Comparison of ENCODE assay signal across 39 cellular contexts in genomic region chr4:159674241-159674640, GRCh38.
"Had no signal": no experiment of that assay in that cellular context is flagged by ENCODE, and none has a peak within 500 bp of the region (broad histone marks: within the 10 kb centered on the region; RNA-seq: fewer than 3 reads in every experiment).

No MANE protein-coding gene starts in this region.

- ATAC-seq: activated naive CD4-positive, alpha-beta T cell treated with anti-CD3 and anti-CD28 coated beads, Interleukin-2, amount 50 U/mL, for 72 hours; activated naive CD8-positive, alpha-beta T cell treated with anti-CD3 and anti-CD28 coated beads, Interleukin-2, amount 50 U/mL, for 24 hours; activated T-cell treated with anti-CD3 and anti-CD28 coated beads, Interleukin-2, amount 50 U/mL, for 4 hours; activated T-cell treated with anti-CD3 and anti-CD28 coated beads, Interleukin-2, amount 50 U/mL, for 72 hours; body of pancreas had no signal

- H3K4me3 Mint-ChIP-seq: activated naive CD4-positive, alpha-beta T cell treated with anti-CD3 and anti-CD28 coated beads for 36 hours; activated naive CD4-positive, alpha-beta T cell treated with anti-CD3 and anti-CD28 coated beads, Interleukin-2, amount 10 ng/mL, durations not matched to agents 7 days and 5 days; activated naive CD4-positive, alpha-beta T cell treated with anti-CD3 and anti-CD28 coated beads, Interleukin-2, amount 50 U/mL, for 24 hours; activated naive CD8-positive, alpha-beta T cell; activated naive CD8-positive, alpha-beta T cell treated with anti-CD3 and anti-CD28 coated beads for 36 hours; activated naive CD8-positive, alpha-beta T cell treated with anti-CD3 and anti-CD28 coated beads, Interleukin-2, amount 10 ng/mL, durations not matched to agents 7 days and 5 days; activated naive CD8-positive, alpha-beta T cell treated with anti-CD3 and anti-CD28 coated beads, Interleukin-2, amount 50 U/mL, for 24 hours; activated T-cell treated with anti-CD3 and anti-CD28 coated beads, Interleukin-2, amount 50 U/mL, for 24 hours; activated T-cell treated with anti-CD3 and anti-CD28 coated beads, Interleukin-2, amount 50 U/mL, for 4 hours; activated T-cell treated with anti-CD3 and anti-CD28 coated beads, Interleukin-2, amount 50 U/mL, for 72 hours; activated T-helper 1 cell treated with anti-CD3 and anti-CD28 coated beads, Interleukin-12 subunit alpha, Interleukin-12 subunit beta, Interleukin-2, Interleukin-4 antibody, amounts not matched to agents 30 ng/mL and 10 ng/mL and 1 ng/mL, durations not matched to agents 14 hours and 24 hours and 36 hours; brain; central memory CD8-positive, alpha-beta T cell had no signal

- H3K27ac ChIP-seq: adrenal gland, ascending aorta, body of pancreas, brain microvascular endothelial cell, breast epithelium, cardiac muscle cell had no signal

- H3K4me1 Mint-ChIP-seq: activated naive CD4-positive, alpha-beta T cell treated with anti-CD3 and anti-CD28 coated beads, Interleukin-2, amount 10 ng/mL, durations not matched to agents 7 days and 5 days; activated naive CD4-positive, alpha-beta T cell treated with anti-CD3 and anti-CD28 coated beads, Interleukin-2, amount 50 U/mL, for 24 hours; activated naive CD8-positive, alpha-beta T cell treated with anti-CD3 and anti-CD28 coated beads for 36 hours; activated naive CD8-positive, alpha-beta T cell treated with anti-CD3 and anti-CD28 coated beads, Interleukin-2, amount 10 ng/mL, durations not matched to agents 7 days and 5 days; activated naive CD8-positive, alpha-beta T cell treated with anti-CD3 and anti-CD28 coated beads, Interleukin-2, amount 50 U/mL, for 24 hours; central memory CD8-positive, alpha-beta T cell had no signal

- H3K4me1 ChIP-seq: adrenal gland, ascending aorta, breast epithelium had no signal

- H3K27me3 Mint-ChIP-seq: activated naive CD4-positive, alpha-beta T cell treated with anti-CD3 and anti-CD28 coated beads, Interleukin-2, amount 10 ng/mL, durations not matched to agents 7 days and 5 days; activated naive CD4-positive, alpha-beta T cell treated with anti-CD3 and anti-CD28 coated beads, Interleukin-2, amount 50 U/mL, for 24 hours; activated naive CD8-positive, alpha-beta T cell; activated naive CD8-positive, alpha-beta T cell treated with anti-CD3 and anti-CD28 coated beads for 36 hours; activated naive CD8-positive, alpha-beta T cell treated with anti-CD3 and anti-CD28 coated beads, Interleukin-2, amount 10 ng/mL, durations not matched to agents 7 days and 5 days; activated naive CD8-positive, alpha-beta T cell treated with anti-CD3 and anti-CD28 coated beads, Interleukin-2, amount 50 U/mL, for 24 hours; activated T-cell treated with anti-CD3 and anti-CD28 coated beads, Interleukin-2, amount 50 U/mL, for 24 hours; brain; central memory CD8-positive, alpha-beta T cell had no signal

- FAIRE-seq: astrocyte, bronchial epithelial cell, colon had no signal

- DNase-seq: activated effector memory CD4-positive, alpha-beta T cell treated with anti-CD3 and anti-CD28 coated beads, Interleukin-2, amount 50 U/mL, for 16 hours; activated effector memory CD4-positive, alpha-beta T cell treated with Interleukin-2 at 50 U/mL for 16 hours; activated gamma-delta T cell; activated gamma-delta T cell treated with Interleukin-2 at 50 U/mL for 16 hours; activated naive CD4-positive, alpha-beta T cell; activated naive CD4-positive, alpha-beta T cell treated with anti-CD3 and anti-CD28 coated beads for 36 hours; activated naive CD4-positive, alpha-beta T cell treated with anti-CD3 and anti-CD28 coated beads, Interleukin-2, amount 10 ng/mL, durations not matched to agents 7 days and 5 days; activated naive CD4-positive, alpha-beta T cell treated with anti-CD3 and anti-CD28 coated beads, Interleukin-2, amount 50 U/mL, for 16 hours; activated naive CD4-positive, alpha-beta T cell treated with Interleukin-2 at 50 U/mL for 16 hours; activated naive CD8-positive, alpha-beta T cell treated with anti-CD3 and anti-CD28 coated beads for 36 hours; activated naive CD8-positive, alpha-beta T cell treated with anti-CD3 and anti-CD28 coated beads, Interleukin-2, amount 10 ng/mL, durations not matched to agents 7 days and 5 days; activated naive CD8-positive, alpha-beta T cell treated with anti-CD3 and anti-CD28 coated beads, Interleukin-2, amount 50 U/mL, for 24 hours; activated T-cell treated with anti-CD3 and anti-CD28 coated beads, Interleukin-2, amount 50 U/mL, for 24 hours; activated T-cell treated with anti-CD3 and anti-CD28 coated beads, Interleukin-2, amount 50 U/mL, for 4 hours; activated T-cell treated with anti-CD3 and anti-CD28 coated beads, Interleukin-2, amount 50 U/mL, for 48 hours; activated T-cell treated with anti-CD3 and anti-CD28 coated beads, Interleukin-2, amount 50 U/mL, for 72 hours; adrenal gland; amniotic stem cell; amygdala; anterior cingulate cortex; aorta; body of pancreas; brain microvascular endothelial cell; caudate nucleus; central memory CD4-positive, alpha-beta T cell; cerebellar nuclear complex had no signal

- H3K27me3 ChIP-seq: adrenal gland, ascending aorta, body of pancreas, brain microvascular endothelial cell, breast epithelium, cardiac muscle cell had no signal

- H3K4me3 ChIP-seq: adrenal gland, ascending aorta, body of pancreas, breast epithelium, cardiac muscle cell had no signal

- H3K9me3 Mint-ChIP-seq: activated naive CD4-positive, alpha-beta T cell treated with anti-CD3 and anti-CD28 coated beads for 36 hours; activated naive CD4-positive, alpha-beta T cell treated with anti-CD3 and anti-CD28 coated beads, Interleukin-2, amount 10 ng/mL, durations not matched to agents 7 days and 5 days; activated naive CD8-positive, alpha-beta T cell treated with anti-CD3 and anti-CD28 coated beads, Interleukin-2, amount 10 ng/mL, durations not matched to agents 7 days and 5 days; activated naive CD8-positive, alpha-beta T cell treated with anti-CD3 and anti-CD28 coated beads, Interleukin-2, amount 50 U/mL, for 24 hours; activated T-helper 1 cell treated with anti-CD3 and anti-CD28 coated beads, Interleukin-12 subunit alpha, Interleukin-12 subunit beta, Interleukin-2, Interleukin-4 antibody, amounts not matched to agents 30 ng/mL and 10 ng/mL and 1 ng/mL, durations not matched to agents 14 hours and 24 hours and 36 hours; brain had no signal

- H3K27ac Mint-ChIP-seq: activated naive CD4-positive, alpha-beta T cell treated with anti-CD3 and anti-CD28 coated beads for 36 hours; activated naive CD4-positive, alpha-beta T cell treated with anti-CD3 and anti-CD28 coated beads, Interleukin-2, amount 10 ng/mL, durations not matched to agents 7 days and 5 days; activated naive CD4-positive, alpha-beta T cell treated with anti-CD3 and anti-CD28 coated beads, Interleukin-2, amount 50 U/mL, for 24 hours; activated naive CD4-positive, alpha-beta T cell treated with anti-CD3 and anti-CD28 coated beads, Interleukin-2, amount 50 U/mL, for 72 hours; activated naive CD8-positive, alpha-beta T cell; activated naive CD8-positive, alpha-beta T cell treated with anti-CD3 and anti-CD28 coated beads for 36 hours; activated naive CD8-positive, alpha-beta T cell treated with anti-CD3 and anti-CD28 coated beads, Interleukin-2, amount 10 ng/mL, durations not matched to agents 7 days and 5 days; activated naive CD8-positive, alpha-beta T cell treated with anti-CD3 and anti-CD28 coated beads, Interleukin-2, amount 50 U/mL, for 24 hours; activated T-cell treated with anti-CD3 and anti-CD28 coated beads, Interleukin-2, amount 50 U/mL, for 24 hours; activated T-cell treated with anti-CD3 and anti-CD28 coated beads, Interleukin-2, amount 50 U/mL, for 72 hours; activated T-helper 1 cell treated with anti-CD3 and anti-CD28 coated beads, Interleukin-12 subunit alpha, Interleukin-12 subunit beta, Interleukin-2, Interleukin-4 antibody, amounts not matched to agents 30 ng/mL and 10 ng/mL and 1 ng/mL, durations not matched to agents 14 hours and 24 hours and 36 hours; activated T-helper 2 cell treated with anti-CD3 and anti-CD28 coated beads, Interferon-gamma antibody, Interleukin-2, Interleukin-4, amounts not matched to agents 10 μg/mL and 5 μg/mL and 100 μg/mL, durations not matched to agents 14 hours and 24 hours and 36 hours; brain had no signal

- H3K9me3 ChIP-seq: adrenal gland, ascending aorta, body of pancreas, breast epithelium had no signal

- H3K36me3 Mint-ChIP-seq: activated naive CD4-positive, alpha-beta T cell treated with anti-CD3 and anti-CD28 coated beads, Interleukin-2, amount 10 ng/mL, durations not matched to agents 7 days and 5 days; activated naive CD4-positive, alpha-beta T cell treated with anti-CD3 and anti-CD28 coated beads, Interleukin-2, amount 50 U/mL, for 24 hours; activated naive CD4-positive, alpha-beta T cell treated with anti-CD3 and anti-CD28 coated beads, Interleukin-2, amount 50 U/mL, for 72 hours; activated naive CD8-positive, alpha-beta T cell; activated naive CD8-positive, alpha-beta T cell treated with anti-CD3 and anti-CD28 coated beads for 36 hours; activated naive CD8-positive, alpha-beta T cell treated with anti-CD3 and anti-CD28 coated beads, Interleukin-2, amount 10 ng/mL, durations not matched to agents 7 days and 5 days; brain had no signal

- H3K36me3 ChIP-seq: adrenal gland, ascending aorta, brain microvascular endothelial cell, breast epithelium, cardiac muscle cell had no signal
